ENCODE assay signal across 20 cellular contexts in genomic region chr12:53115891-53116675, GRCh38. TPM values are rescaled to one million over a fixed set of nuclear protein-coding genes. Genes with fewer than 3 reads are reported as not detected.
DNase-seq lines count a peak whose midpoint lies in the region; ATAC-seq and TF ChIP-seq lines count a peak whose summit lies in the region.
"Had no signal": no experiment of that assay in that cellular context is flagged by ENCODE, and none has a peak within 500 bp of the region (broad histone marks: within the 10 kb centered on the region; RNA-seq: fewer than 3 reads in every experiment).

No MANE protein-coding gene starts in this region.

- H3F3A ChIP-seq in GM23248 (ENCODE audit: insufficient read depth): no peaks in the 10 kb centered on the region

- H3K36me3 ChIP-seq in GM23248 (ENCODE audit: low read depth): no peaks in the 10 kb centered on the region
- no peaks in the 10 kb centered on the region for H3K36me3 ChIP-seq in brain microvascular endothelial cell (replicated peaks)

- no peaks in the 10 kb centered on the region for H3K4me1 ChIP-seq in GM23248 (ENCODE audit: insufficient read depth)
- H3K4me1 ChIP-seq: foreskin keratinocyte had no signal

- H3K27me3 ChIP-seq in GM23248 (replicated peaks; ENCODE audit: insufficient read depth): no peaks in the 10 kb centered on the region
- H3K27me3 ChIP-seq in brain microvascular endothelial cell (replicated peaks): no peaks in the 10 kb centered on the region
- H3K27me3 ChIP-seq: foreskin keratinocyte had no signal

- H3K9ac ChIP-seq in GM23248: no peak overlapping the region

- no peak overlapping the region for H2AFZ ChIP-seq in GM23248

- no peaks in the 10 kb centered on the region for H4K20me1 ChIP-seq in GM23248 (ENCODE audit: insufficient read depth)

- 80 to 81% methylated on average over 8 of the region's 8 CpGs for WGBS in GM23248 (ENCODE audit: low coverage in 1 of 2, low lambda C conversion rate in 2 of 2, missing lambda C conversion rate in 2 of 2), 2 experiments

- H3K4me2 ChIP-seq in GM23248 (ENCODE audit: unreplicated experiment): no peak overlapping the region

- H3K27ac ChIP-seq in cingulate gyrus (ENCODE audit: low read depth, low read length) (peak overlapping the region; percentile 30), GM23248 (no peak overlapping the region), brain microvascular endothelial cell (no peak overlapping the region)
- H3K27ac ChIP-seq: foreskin keratinocyte had no signal

- peak; percentile 5 for DNase-seq in AG08396 (ENCODE audit: low spot score)
- peak; percentile 12 for DNase-seq in GM20000 (ENCODE audit: low spot score)
- DNase-seq in myocyte (ENCODE audit: low read depth): peak; percentile 95
- DNase-seq in hippocampal formation (lab: John Stamatoyannopoulos, UW): no peak
- no peak for DNase-seq in GM23248
- DNase-seq in brain microvascular endothelial cell: no peak
- DNase-seq: activated CD4-positive, alpha-beta T cell treated with anti-CD3 and anti-CD28 coated beads, Interleukin-2, amount 50 U/mL, for 4 hours; activated naive CD4-positive, alpha-beta T cell treated with anti-CD3 and anti-CD28 coated beads, Interleukin-2, amount 50 U/mL, for 16 hours; activated T-cell treated with anti-CD3 and anti-CD28 coated beads, Interleukin-2, amount 50 U/mL, for 4 hours; CD8-positive, alpha-beta memory T cell; dermis blood vessel endothelial cell; foreskin keratinocyte; HFFc6; NCI-H1417 treated with DMSO at 0.1 percent for 48 hours; occipital lobe; T-helper 1 cell had no signal

- H3K4me3 ChIP-seq in GM23248: no peak overlapping the region
- no peak overlapping the region for H3K4me3 ChIP-seq in brain microvascular endothelial cell (ENCODE audit: low read depth, low read length)

- ATAC-seq in GM19455 (IDR thresholded peaks at IDR 0.05; ENCODE audit: unreplicated experiment): no peak
- ATAC-seq: activated T-cell treated with anti-CD3 and anti-CD28 coated beads, Interleukin-2, amount 50 U/mL, for 4 hours had no signal

- in situ Hi-C loops in GM23248 (cut with MboI): no loop called here
- in situ Hi-C loops in brain microvascular endothelial cell (cut with HindIII; ENCODE audit: low pct_ligation_motif_present, low sequenced_read_pairs): no loop called here

- no peaks in the 10 kb centered on the region for H3K9me2 ChIP-seq in GM23248 (ENCODE audit: insufficient read depth)

- H3K79me2 ChIP-seq in GM23248 (ENCODE audit: insufficient read depth): no peaks in the 10 kb centered on the region

- no peaks in the 10 kb centered on the region for H3K9me3 ChIP-seq in GM23248 (ENCODE audit: low read depth)

- no peak for TF ChIP-seq CTCF in GM20000 (IDR thresholded peaks at IDR 0.05; ENCODE audit: extremely low read depth, missing control alignments)
- no peak for TF ChIP-seq CTCF in brain microvascular endothelial cell (IDR thresholded peaks at IDR 0.05; ENCODE audit: low read depth, low read length, missing control alignments)

RNA-seq across cellular contexts. Expression of gene SOAT2, which starts 12.8 kb away (rescaled TPM):
- total RNA-seq in myocyte: not detected in 2 replicates
- polyA plus RNA-seq in myocyte (2012): not detected
- not detected in 2 replicates for total RNA-seq in GM23248 (2014; rRNA removed; shearing (Covaris generic))
- polyA plus RNA-seq in GM23248 (2016; fragmentation: Nextera tagmentation; extraction: Ambion mirVana): 0.33 and 0.43 TPM in 2 replicates
- total RNA-seq: dermis blood vessel endothelial cell, foreskin keratinocyte, HT1080, occipital lobe had no signal
- polyA plus RNA-seq: foreskin keratinocyte had no signal

RNA-seq across cellular contexts. Expression of gene IGFBP6, which starts 18.6 kb away (rescaled TPM):
- 42.5 and 49.8 TPM in 2 replicates for total RNA-seq in myocyte
- 17.4 TPM for polyA plus RNA-seq in myocyte (2012)
- total RNA-seq in GM23248 (2014; rRNA removed; shearing (Covaris generic)): 1,132 and 1,614 TPM in 2 replicates
- polyA plus RNA-seq in GM23248 (2016; fragmentation: Nextera tagmentation; extraction: Ambion mirVana): 1,827 and 1,899 TPM in 2 replicates
- total RNA-seq: mononuclear cell had no signal

RNA-seq across cellular contexts. Expression of gene SPRYD3, which starts 36.9 kb away (rescaled TPM):
- total RNA-seq in myocyte: 25.7 and 35.7 TPM in 2 replicates
- 60.9 TPM for polyA plus RNA-seq in myocyte (2012)
- 42.5 and 48.7 TPM in 2 replicates for total RNA-seq in GM23248 (2014; rRNA removed; shearing (Covaris generic))
- 54.7 and 55.5 TPM in 2 replicates for polyA plus RNA-seq in GM23248 (2016; fragmentation: Nextera tagmentation; extraction: Ambion mirVana)

Comparison
In these comparisons a context has a peak if more than half of its experiments do, and no peak if none do; other contexts are left out.
1. DNase-seq: peak in AG08396 (single experiment), GM20000 (single experiment) and myocyte (single experiment); none in hippocampal formation (0 of 2), GM23248 (single experiment) and brain microvascular endothelial cell (single experiment).
2. RNA of gene IGFBP6, which starts 18.6 kb away (total RNA-seq): 1,132 to 1,614 TPM in GM23248; 42.5 to 49.8 TPM in myocyte; every median in the first group is over 10 times any median in the second.